In the genomic region with DNA sequence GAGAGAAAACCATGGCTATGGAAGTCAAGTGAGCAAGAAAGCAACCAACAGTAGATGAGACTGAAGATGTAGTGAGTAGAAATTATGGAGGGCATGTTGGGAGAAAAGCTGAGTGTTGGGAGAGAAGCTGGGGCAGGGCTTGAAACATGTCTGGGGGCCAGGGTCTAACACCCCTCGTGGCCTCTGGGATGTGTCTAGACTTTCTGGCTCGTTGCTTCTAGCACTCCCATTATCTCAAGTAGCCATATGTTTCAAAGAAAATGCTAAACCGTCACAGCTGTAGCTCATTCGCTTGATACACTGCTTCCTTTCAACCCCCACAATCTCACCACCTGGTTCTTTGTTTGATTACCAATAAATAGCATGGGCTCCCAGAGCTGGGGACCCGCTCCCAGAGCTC, we compare ENCODE assay signal across 1 cellular context.
TF ChIP-seq lines count a peak whose summit lies in the region.

No MANE protein-coding gene starts in this region.

TF ChIP-seq in K562, 482 proteins besides CTCF, POLR2A, EP300 and RAD21 (continued from another document and continues in another):
- no peak; a peak in 1 of 4 replicates for TF ChIP-seq MAZ (CRISPR knock-in tag; conservative IDR thresholded peaks at IDR 0.05 in 1 of 2, IDR thresholded peaks at IDR 0.05 in 1 of 2)
- no peak for TF ChIP-seq GATAD2A (IDR thresholded peaks at IDR 0.05)
- no peak for TF ChIP-seq CEBPB (tag; IDR thresholded peaks at IDR 0.05)
- no peak for TF ChIP-seq ETV6 (IDR thresholded peaks at IDR 0.05; ENCODE audit: borderline replicate concordance in 1 of 2, low read depth in 2 of 2, low read length in 1 of 2)
- no peak for TF ChIP-seq ETV6 (CRISPR knock-in tag; IDR thresholded peaks at IDR 0.05; ENCODE audit: borderline replicate concordance)
- TF ChIP-seq GTF2F1 (IDR thresholded peaks at IDR 0.05; ENCODE audit: low read depth, low read length), result no peak
- TF ChIP-seq DEAF1 (CRISPR knock-in tag; IDR thresholded peaks at IDR 0.05), result no peak
- TF ChIP-seq MBD1 (CRISPR knock-in tag; IDR thresholded peaks at IDR 0.05), result no peak
- no peak for TF ChIP-seq HNRNPH1 (optimal IDR thresholded peaks at IDR 0.05; ENCODE audit: low read depth, low read length)
- TF ChIP-seq HDAC2 (IDR thresholded peaks at IDR 0.05), result no peak
- no peak for TF ChIP-seq EZH2 (IDR thresholded peaks at IDR 0.05; ENCODE audit: borderline replicate concordance, low read depth, low read length)
- TF ChIP-seq ZNF175 (CRISPR knock-in tag; IDR thresholded peaks at IDR 0.05; ENCODE audit: low read depth), result no peak
- TF ChIP-seq XRCC3 (IDR thresholded peaks at IDR 0.05), result no peak
- no peak for TF ChIP-seq CCAR2 (IDR thresholded peaks at IDR 0.05; ENCODE audit: low read depth, low read length)
- TF ChIP-seq ZNF23 (CRISPR knock-in tag; IDR thresholded peaks at IDR 0.05), result no peak
- TF ChIP-seq XRCC4 (IDR thresholded peaks at IDR 0.05; ENCODE audit: extremely low read depth, insufficient read depth, insufficient read length), result no peak
- no peak for TF ChIP-seq ZNF511 (CRISPR knock-in tag; IDR thresholded peaks at IDR 0.05)
- TF ChIP-seq, protein P1, sequence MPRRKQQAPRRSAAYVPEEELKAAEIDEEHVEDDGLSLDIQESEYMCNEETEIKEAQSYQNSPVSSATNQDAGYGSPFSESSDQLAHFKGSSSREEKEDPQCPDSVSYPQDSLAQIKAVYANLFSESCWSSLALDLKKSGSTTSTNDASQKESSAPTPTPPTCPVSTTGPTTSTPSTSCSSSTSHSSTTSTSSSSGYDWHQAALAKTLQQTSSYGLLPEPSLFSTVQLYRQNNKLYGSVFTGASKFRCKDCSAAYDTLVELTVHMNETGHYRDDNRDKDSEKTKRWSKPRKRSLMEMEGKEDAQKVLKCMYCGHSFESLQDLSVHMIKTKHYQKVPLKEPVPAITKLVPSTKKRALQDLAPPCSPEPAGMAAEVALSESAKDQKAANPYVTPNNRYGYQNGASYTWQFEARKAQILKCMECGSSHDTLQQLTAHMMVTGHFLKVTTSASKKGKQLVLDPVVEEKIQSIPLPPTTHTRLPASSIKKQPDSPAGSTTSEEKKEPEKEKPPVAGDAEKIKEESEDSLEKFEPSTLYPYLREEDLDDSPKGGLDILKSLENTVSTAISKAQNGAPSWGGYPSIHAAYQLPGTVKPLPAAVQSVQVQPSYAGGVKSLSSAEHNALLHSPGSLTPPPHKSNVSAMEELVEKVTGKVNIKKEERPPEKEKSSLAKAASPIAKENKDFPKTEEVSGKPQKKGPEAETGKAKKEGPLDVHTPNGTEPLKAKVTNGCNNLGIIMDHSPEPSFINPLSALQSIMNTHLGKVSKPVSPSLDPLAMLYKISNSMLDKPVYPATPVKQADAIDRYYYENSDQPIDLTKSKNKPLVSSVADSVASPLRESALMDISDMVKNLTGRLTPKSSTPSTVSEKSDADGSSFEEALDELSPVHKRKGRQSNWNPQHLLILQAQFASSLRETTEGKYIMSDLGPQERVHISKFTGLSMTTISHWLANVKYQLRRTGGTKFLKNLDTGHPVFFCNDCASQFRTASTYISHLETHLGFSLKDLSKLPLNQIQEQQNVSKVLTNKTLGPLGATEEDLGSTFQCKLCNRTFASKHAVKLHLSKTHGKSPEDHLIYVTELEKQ (CRISPR knock-in tag; IDR thresholded peaks at IDR 0.05), result no peak
- no peak for TF ChIP-seq HMGN3 (IDR thresholded peaks at IDR 0.05; ENCODE audit: borderline replicate concordance, extremely low read depth, insufficient read length, low read depth, low read length)
- no peak for TF ChIP-seq TEAD2 (tag; IDR thresholded peaks at IDR 0.05)
- TF ChIP-seq HNRNPK (IDR thresholded peaks at IDR 0.05; ENCODE audit: low read depth, low read length, poor library complexity, severe bottlenecking), result no peak
- TF ChIP-seq JUN (IDR thresholded peaks at IDR 0.05; ENCODE audit: borderline replicate concordance, low read depth, low read length), result no peak
- no peak for TF ChIP-seq JUN (CRISPR knock-in tag; IDR thresholded peaks at IDR 0.05; ENCODE audit: borderline replicate concordance)
- TF ChIP-seq ATF1 (CRISPR knock-in tag; IDR thresholded peaks at IDR 0.05), result no peak
- no peak for TF ChIP-seq ATF1 (tag; IDR thresholded peaks at IDR 0.05)
- TF ChIP-seq SETDB1 (IDR thresholded peaks at IDR 0.05; ENCODE audit: low read length), result no peak
- TF ChIP-seq, protein P2, sequence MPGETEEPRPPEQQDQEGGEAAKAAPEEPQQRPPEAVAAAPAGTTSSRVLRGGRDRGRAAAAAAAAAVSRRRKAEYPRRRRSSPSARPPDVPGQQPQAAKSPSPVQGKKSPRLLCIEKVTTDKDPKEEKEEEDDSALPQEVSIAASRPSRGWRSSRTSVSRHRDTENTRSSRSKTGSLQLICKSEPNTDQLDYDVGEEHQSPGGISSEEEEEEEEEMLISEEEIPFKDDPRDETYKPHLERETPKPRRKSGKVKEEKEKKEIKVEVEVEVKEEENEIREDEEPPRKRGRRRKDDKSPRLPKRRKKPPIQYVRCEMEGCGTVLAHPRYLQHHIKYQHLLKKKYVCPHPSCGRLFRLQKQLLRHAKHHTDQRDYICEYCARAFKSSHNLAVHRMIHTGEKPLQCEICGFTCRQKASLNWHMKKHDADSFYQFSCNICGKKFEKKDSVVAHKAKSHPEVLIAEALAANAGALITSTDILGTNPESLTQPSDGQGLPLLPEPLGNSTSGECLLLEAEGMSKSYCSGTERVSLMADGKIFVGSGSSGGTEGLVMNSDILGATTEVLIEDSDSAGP (CRISPR knock-in tag; IDR thresholded peaks at IDR 0.05), result no peak
- TF ChIP-seq SRSF3 (IDR thresholded peaks at IDR 0.05; ENCODE audit: insufficient read depth, low read length), result no peak
- no peak for TF ChIP-seq RAD51 (IDR thresholded peaks at IDR 0.05; ENCODE audit: borderline replicate concordance, low read depth)
- no peak for TF ChIP-seq SOX6 (IDR thresholded peaks at IDR 0.05)
- TF ChIP-seq, protein P3, sequence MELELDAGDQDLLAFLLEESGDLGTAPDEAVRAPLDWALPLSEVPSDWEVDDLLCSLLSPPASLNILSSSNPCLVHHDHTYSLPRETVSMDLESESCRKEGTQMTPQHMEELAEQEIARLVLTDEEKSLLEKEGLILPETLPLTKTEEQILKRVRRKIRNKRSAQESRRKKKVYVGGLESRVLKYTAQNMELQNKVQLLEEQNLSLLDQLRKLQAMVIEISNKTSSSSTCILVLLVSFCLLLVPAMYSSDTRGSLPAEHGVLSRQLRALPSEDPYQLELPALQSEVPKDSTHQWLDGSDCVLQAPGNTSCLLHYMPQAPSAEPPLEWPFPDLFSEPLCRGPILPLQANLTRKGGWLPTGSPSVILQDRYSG (tag; conservative IDR thresholded peaks at IDR 0.05; ENCODE audit: low read depth), result no peak
- peak; percentile 85 for TF ChIP-seq NCOR1 (IDR thresholded peaks at IDR 0.05)
- no peak for TF ChIP-seq DNMT1 (IDR thresholded peaks at IDR 0.05)
- TF ChIP-seq NRF1 (conservative IDR thresholded peaks at IDR 0.05 in 1 of 2, IDR thresholded peaks at IDR 0.05 in 1 of 2), result no peak
- TF ChIP-seq BDP1 (IDR thresholded peaks at IDR 0.05; ENCODE audit: insufficient read depth, insufficient read length), result no peak
- TF ChIP-seq HMG20A (CRISPR knock-in tag; conservative IDR thresholded peaks at IDR 0.05), result no peak
- TF ChIP-seq MTA1 (IDR thresholded peaks at IDR 0.05; ENCODE audit: borderline replicate concordance), result no peak
- no peak for TF ChIP-seq PBX2 (CRISPR knock-in tag; IDR thresholded peaks at IDR 0.05; ENCODE audit: low read depth)
- no peak for TF ChIP-seq PBX2 (tag; conservative IDR thresholded peaks at IDR 0.05; ENCODE audit: low read depth)
- no peak for TF ChIP-seq PHF21A (IDR thresholded peaks at IDR 0.05; ENCODE audit: borderline replicate concordance, low read depth)
- no peak for TF ChIP-seq ZNF740 (CRISPR knock-in tag; IDR thresholded peaks at IDR 0.05)
- TF ChIP-seq ZNF740 (tag; IDR thresholded peaks at IDR 0.05), result no peak
- TF ChIP-seq, protein P4, sequence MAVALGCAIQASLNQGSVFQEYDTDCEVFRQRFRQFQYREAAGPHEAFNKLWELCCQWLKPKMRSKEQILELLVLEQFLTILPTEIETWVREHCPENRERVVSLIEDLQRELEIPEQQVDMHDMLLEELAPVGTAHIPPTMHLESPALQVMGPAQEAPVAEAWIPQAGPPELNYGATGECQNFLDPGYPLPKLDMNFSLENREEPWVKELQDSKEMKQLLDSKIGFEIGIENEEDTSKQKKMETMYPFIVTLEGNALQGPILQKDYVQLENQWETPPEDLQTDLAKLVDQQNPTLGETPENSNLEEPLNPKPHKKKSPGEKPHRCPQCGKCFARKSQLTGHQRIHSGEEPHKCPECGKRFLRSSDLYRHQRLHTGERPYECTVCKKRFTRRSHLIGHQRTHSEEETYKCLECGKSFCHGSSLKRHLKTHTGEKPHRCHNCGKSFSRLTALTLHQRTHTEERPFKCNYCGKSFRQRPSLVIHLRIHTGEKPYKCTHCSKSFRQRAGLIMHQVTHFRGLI (CRISPR knock-in tag; IDR thresholded peaks at IDR 0.05), result no peak
- no peak for TF ChIP-seq COPS2 (conservative IDR thresholded peaks at IDR 0.05)
- TF ChIP-seq STAT6 (CRISPR knock-in tag; IDR thresholded peaks at IDR 0.05), result no peak
- no peak for TF ChIP-seq NR3C1 (CRISPR knock-in tag; IDR thresholded peaks at IDR 0.05)
